9 cellular contexts compared by ENCODE assay signal in genomic region chr17:7839199-7839889, GRCh38. TPM values are rescaled to one million over a fixed set of nuclear protein-coding genes. Genes with fewer than 3 reads are reported as not detected.
DNase-seq lines count a peak whose midpoint lies in the region; ATAC-seq and TF ChIP-seq lines count a peak whose summit lies in the region.
"Had no signal": no experiment of that assay in that cellular context is flagged by ENCODE, and none has a peak within 500 bp of the region (broad histone marks: within the 10 kb centered on the region; RNA-seq: fewer than 3 reads in every experiment).

No MANE protein-coding gene starts in this region.

- peak; percentile 23 to 45 for DNase-seq in Kasumi-1 (lab: John Stamatoyannopoulos, UW)
- DNase-seq in breast epithelium (ENCODE audit: low spot score in 2 of 2): no peak
- DNase-seq in OCI-M2 (lab: John Stamatoyannopoulos, UW; ENCODE audit: unreplicated experiment): no peak
- no peak for DNase-seq in NAMALWA (ENCODE audit: low spot score)

- ATAC-seq in HG02852 (IDR thresholded peaks at IDR 0.05; ENCODE audit: unreplicated experiment) (no peak), HG02798 (IDR thresholded peaks at IDR 0.05; ENCODE audit: poor library complexity, unreplicated experiment) (no peak)
- ATAC-seq: foreskin keratinocyte had no signal

- H3K9ac ChIP-seq in mucosa of stomach (ENCODE audit: low read length): peak overlapping the region; percentile 10

- no peak for TF ChIP-seq CTCF in breast epithelium (IDR thresholded peaks at IDR 0.05)

- H3K4me3 ChIP-seq in ACC112 (ENCODE audit: low read depth, low read length): 0 out of 2 replicates have a peak overlapping the region, but pooled peaks have one; percentile 4
- no peak overlapping the region for H3K4me3 ChIP-seq in breast epithelium
- H3K4me3 ChIP-seq in mucosa of stomach (ENCODE audit: low read length): no peak overlapping the region

- intact Hi-C loops in breast epithelium (cut with DNase I; ENCODE audit: low total_unique reads): no loop called here

- TF ChIP-seq POLR2A in breast epithelium (IDR thresholded peaks at IDR 0.05): no peak

- peak overlapping the region; percentile 47; the same call in 1 of the 2 replicates for H3K27ac ChIP-seq in ACC112 (ENCODE audit: low read depth, low read length)
- peak overlapping the region; percentile 97 to 99 for H3K27ac ChIP-seq in breast epithelium
- H3K27ac ChIP-seq: foreskin keratinocyte had no signal

- H2AFZ ChIP-seq in ACC112 (ENCODE audit: low read length, unreplicated experiment): no peak overlapping the region

- no peaks in the 10 kb centered on the region for H3K27me3 ChIP-seq in ACC112 (ENCODE audit: insufficient read depth, low read length)
- no peaks in the 10 kb centered on the region for H3K27me3 ChIP-seq in breast epithelium
- H3K27me3 ChIP-seq in mucosa of stomach (ENCODE audit: control insufficient read depth, insufficient read depth, low read length): no peaks in the 10 kb centered on the region
- H3K27me3 ChIP-seq: foreskin keratinocyte had no signal

- H3K36me3 ChIP-seq in ACC112 (ENCODE audit: insufficient read depth, low read length) (no peaks in the 10 kb centered on the region; the same call in 1 of the 2 replicates), breast epithelium (no peaks in the 10 kb centered on the region), mucosa of stomach (ENCODE audit: control insufficient read depth, insufficient read depth, low read length) (no peaks in the 10 kb centered on the region)

- H3K79me2 ChIP-seq in ACC112 (ENCODE audit: control insufficient read depth, insufficient read depth, low read length, unreplicated experiment): peaks cover 21% of the 10 kb centered on the region

- no peaks in the 10 kb centered on the region for H3K9me3 ChIP-seq in breast epithelium
- no peaks in the 10 kb centered on the region for H3K9me3 ChIP-seq in mucosa of stomach (ENCODE audit: control insufficient read depth, low read length)

- H3K4me1 ChIP-seq in ACC112 (ENCODE audit: control insufficient read depth, insufficient read depth, low read length, unreplicated experiment) (peaks cover 23% of the 10 kb centered on the region), breast epithelium (peaks cover 8 to 38% of the 10 kb centered on the region in 2 donors), mucosa of stomach (ENCODE audit: control insufficient read depth, insufficient read depth, low read length) (peaks cover 33% of the 10 kb centered on the region)

RNA-seq across cellular contexts. Expression of gene KDM6B, which starts 5.3 kb away (rescaled TPM):
- 10 to 100 TPM in 2 of 3 donors, 1 to 10 TPM in 1; 6.4 to 89.7 (median 10.5) TPM for total RNA-seq in breast epithelium

RNA-seq across cellular contexts. Expression of gene TMEM88, which starts 15.5 kb away (rescaled TPM):
- 10 to 100 TPM in 1 of 3 donors, 1 to 10 TPM in 2; 4.8 to 21.0 (median 5.7) TPM for total RNA-seq in breast epithelium

RNA-seq across cellular contexts. Expression of gene NAA38, which starts 18.0 kb away (rescaled TPM):
- total RNA-seq in breast epithelium: 10 to 100 TPM; 84.7 to 92.4 (median 89.9) TPM

RNA-seq across cellular contexts. Expression of gene CYB5D1, which starts 18.5 kb away (rescaled TPM):
- 10 to 100 TPM in 2 of 3 donors, 1 to 10 TPM in 1; 8.2 to 20.5 (median 13.4) TPM for total RNA-seq in breast epithelium

RNA-seq across cellular contexts. Expression of gene CHD3, which starts 49.2 kb away (rescaled TPM):
- total RNA-seq in breast epithelium: 10 to 100 TPM; 47.5 to 99.0 (median 90.0) TPM

Comparison
In these comparisons a context has a peak if more than half of its experiments do, and no peak if none do; other contexts are left out.
1. DNase-seq: peak in Kasumi-1 (2 of 2); none in breast epithelium (0 of 2), OCI-M2 (single experiment) and NAMALWA (single experiment).